In the genomic region with DNA sequence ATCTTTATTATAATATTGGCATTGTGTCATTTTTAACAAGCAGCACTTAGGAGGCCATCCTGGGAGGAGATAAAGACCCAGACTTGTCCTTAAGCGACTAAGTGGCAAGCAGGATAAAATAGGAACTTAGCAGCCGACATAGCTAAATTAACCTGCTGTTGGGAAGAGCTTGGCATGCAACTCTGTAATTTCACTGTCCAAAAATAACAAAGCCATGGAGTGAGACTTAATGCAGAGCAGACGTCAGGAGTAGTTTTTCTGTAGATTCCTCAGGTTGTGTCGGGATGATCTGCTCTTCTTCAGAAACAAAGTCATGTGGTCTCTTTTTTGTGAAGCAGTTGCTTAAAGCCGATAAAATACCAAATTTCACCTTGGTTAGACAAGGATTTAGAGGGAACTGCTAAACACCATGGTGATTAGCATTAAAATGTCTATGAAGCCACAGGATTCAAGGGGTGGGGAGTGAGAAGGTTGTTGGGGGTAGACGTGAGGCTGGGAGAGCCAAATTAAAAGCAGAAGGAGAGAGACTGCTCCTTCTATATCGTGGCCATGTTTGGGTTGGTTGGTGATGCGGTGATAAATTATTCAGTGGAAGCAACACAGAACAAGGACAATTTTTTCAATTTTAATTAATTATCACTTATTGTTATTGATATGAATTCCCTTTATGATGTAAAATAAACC, we compare ENCODE assay signal across 11 cellular contexts.
DNase-seq lines count a peak whose midpoint lies in the region; ATAC-seq, FAIRE-seq and TF ChIP-seq lines count a peak whose summit lies in the region.
"Had no signal": no experiment of that assay in that cellular context is flagged by ENCODE, and none has a peak within 500 bp of the region (broad histone marks: within the 10 kb centered on the region; RNA-seq: fewer than 3 reads in every experiment).

No MANE protein-coding gene starts in this region.

- H3K4me3 Mint-ChIP-seq in stimulated activated memory B cell treated with anti-CD40 and anti-IgM and Interleukin-4, amounts not matched to agents 10 μg/mL and 1 μg/mL and 100 μg/mL, for 72 hours = no peak overlapping the region
- H3K4me3 Mint-ChIP-seq: activated CD8-positive, alpha-beta T cell treated with anti-CD3 and anti-CD28 coated beads for 36 hours had no signal

- WGBS in lower leg skin, 2 donors = 61 to 64% methylated on average over 8 of the region's 8 CpGs

- intact Hi-C loops in lower leg skin (cut with DNase I; ENCODE audit: low total_unique reads) = no loop called here

- H3K9me3 Mint-ChIP-seq in stimulated activated memory B cell treated with anti-CD40 and anti-IgM and Interleukin-4, amounts not matched to agents 10 μg/mL and 1 μg/mL and 100 μg/mL, for 72 hours = no peaks in the 10 kb centered on the region
- H3K9me3 Mint-ChIP-seq: activated CD8-positive, alpha-beta T cell treated with anti-CD3 and anti-CD28 coated beads for 36 hours had no signal

- TF ChIP-seq CTCF in lower leg skin (IDR thresholded peaks at IDR 0.05) = no peak

- TF ChIP-seq POLR2A in lower leg skin (IDR thresholded peaks at IDR 0.05) = no peak

- no peaks in the 10 kb centered on the region for H3K36me3 Mint-ChIP-seq in stimulated activated memory B cell treated with anti-CD40 and anti-IgM and Interleukin-4, amounts not matched to agents 10 μg/mL and 1 μg/mL and 100 μg/mL, for 72 hours

- H3K4me1 Mint-ChIP-seq in stimulated activated memory B cell treated with anti-CD40 and anti-IgM and Interleukin-4, amounts not matched to agents 10 μg/mL and 1 μg/mL and 100 μg/mL, for 72 hours = peaks cover 25% of the 10 kb centered on the region

- peak; percentile 69 for DNase-seq in Caki2 (ENCODE audit: low read depth)
- peak; percentile 41 for DNase-seq in NCI-H446 treated with DMSO at 0.1 percent for 48 hours (lab: John Stamatoyannopoulos, UW)
- peak; percentile 36 for DNase-seq in dedifferentiated amniotic fluid mesenchymal stem cell (ENCODE audit: extremely low spot score)
- peak; percentile 1 to 3 for DNase-seq in lung microvascular endothelial cell (ENCODE audit: low read depth in 2 of 2)
- DNase-seq in lower leg skin (ENCODE audit: low spot score in 2 of 2) = no peak
- no peak for DNase-seq in RCC 7860 (ENCODE audit: low spot score)
- DNase-seq: activated CD8-positive, alpha-beta T cell treated with anti-CD3 and anti-CD28 coated beads for 36 hours; aorta had no signal

- ATAC-seq in GM21390 (IDR thresholded peaks at IDR 0.05; ENCODE audit: unreplicated experiment) = no peak
- ATAC-seq in stimulated activated memory B cell treated with anti-CD40 and anti-IgM and Interleukin-4, amounts not matched to agents 10 μg/mL and 1 μg/mL and 100 μg/mL, for 72 hours = no peak
- ATAC-seq: activated CD8-positive, alpha-beta T cell treated with anti-CD3 and anti-CD28 coated beads for 36 hours had no signal

- FAIRE-seq in RCC 7860 (lab: Jason Lieb, UNC) = no peak
- FAIRE-seq: GM12878 had no signal

- H3K27me3 Mint-ChIP-seq in stimulated activated memory B cell treated with anti-CD40 and anti-IgM and Interleukin-4, amounts not matched to agents 10 μg/mL and 1 μg/mL and 100 μg/mL, for 72 hours = peaks cover 11% of the 10 kb centered on the region
- H3K27me3 Mint-ChIP-seq: activated CD8-positive, alpha-beta T cell treated with anti-CD3 and anti-CD28 coated beads for 36 hours had no signal

- in situ Hi-C loops in Caki2 (cut with HindIII; ENCODE audit: low pct_unique_long_range_greater_than_20kb, low sequenced_read_pairs) = no loop called here

- no peak overlapping the region for H3K27ac Mint-ChIP-seq in stimulated activated memory B cell treated with anti-CD40 and anti-IgM and Interleukin-4, amounts not matched to agents 10 μg/mL and 1 μg/mL and 100 μg/mL, for 72 hours
- H3K27ac Mint-ChIP-seq: activated CD8-positive, alpha-beta T cell treated with anti-CD3 and anti-CD28 coated beads for 36 hours had no signal

- H3K4me3 ChIP-seq in lower leg skin (ENCODE audit: low read depth, poor library complexity, severe bottlenecking) = no peak overlapping the region
- H3K4me3 ChIP-seq: GM12878 had no signal

Comparison
In these comparisons a context has a peak if more than half of its experiments do, and no peak if none do; other contexts are left out.
1. DNase-seq: peak in Caki2 (single experiment), NCI-H446 treated with DMSO at 0.1 percent for 48 hours (single experiment), dedifferentiated amniotic fluid mesenchymal stem cell (single experiment) and lung microvascular endothelial cell (2 of 2); none in lower leg skin (0 of 2) and RCC 7860 (single experiment).